ENCODE assay signal across 9 cellular contexts in the genomic region with DNA sequence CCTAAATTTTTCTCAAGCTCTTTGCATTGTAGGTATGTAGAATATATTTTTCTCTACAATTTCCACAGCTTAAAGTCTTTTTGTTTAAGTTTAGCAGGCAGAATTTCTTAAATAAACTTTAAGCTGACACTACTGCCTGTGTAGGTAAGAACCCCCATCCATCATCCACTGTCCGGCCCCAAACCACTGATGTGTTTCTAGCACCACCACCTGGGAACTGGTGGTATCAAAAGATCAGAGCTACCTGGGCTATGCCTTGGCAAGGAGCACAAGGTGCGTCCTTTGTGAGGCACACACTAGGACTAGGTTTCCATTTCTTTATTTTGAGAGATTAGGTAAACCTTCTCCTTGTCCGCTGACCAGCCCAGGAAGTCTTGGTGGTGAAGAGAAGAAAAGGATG.
A peak's percentile ranks its signal among the peaks of the same experiment; 100 is the strongest.
DNase-seq lines count a peak whose midpoint lies in the region; ATAC-seq lines count a peak whose summit lies in the region.
"Had no signal": no experiment of that assay in that cellular context is flagged by ENCODE, and none has a peak within 500 bp of the region (broad histone marks: within the 10 kb centered on the region; RNA-seq: fewer than 3 reads in every experiment).

No MANE protein-coding gene starts in this region.

- DNase-seq in NCI-H2196 (lab: John Stamatoyannopoulos, UW; ENCODE audit: unreplicated experiment) (peak; percentile 21), NCI-H2196 treated with DMSO at 0.1 percent for 48 hours (lab: John Stamatoyannopoulos, UW; ENCODE audit: unreplicated experiment) (no peak), NCI-H2107 treated with DMSO at 0.1 percent for 48 hours (lab: John Stamatoyannopoulos, UW; ENCODE audit: unreplicated experiment) (peak; percentile 41), cerebellar cortex (ENCODE audit: low spot score) (peak; percentile 8), retina (peak; percentile 11)
- no peak for DNase-seq in stimulated activated naive CD4-positive, alpha-beta T cell treated with Interleukin-2 at 50 U/mL for 16 hours (lab: John Stamatoyannopoulos, UW)
- no peak for DNase-seq in activated T-cell treated with anti-CD3 and anti-CD28 coated beads, Interleukin-2, amount 50 U/mL, for 48 hours
- DNase-seq: natural killer cell had no signal

- ATAC-seq in activated CD4-positive, CD25-positive, alpha-beta regulatory T cell treated with anti-CD3 and anti-CD28 coated beads, Interleukin-2, amount 50 U/mL, for 24 hours, result no peak

Comparison
In these comparisons a context has a peak if more than half of its experiments do, and no peak if none do; other contexts are left out.
1. DNase-seq: peak in NCI-H2196 (single experiment), NCI-H2107 treated with DMSO at 0.1 percent for 48 hours (single experiment), cerebellar cortex (single experiment) and retina (single experiment); none in NCI-H2196 treated with DMSO at 0.1 percent for 48 hours (single experiment), stimulated activated naive CD4-positive, alpha-beta T cell treated with Interleukin-2 at 50 U/mL for 16 hours (single experiment) and activated T-cell treated with anti-CD3 and anti-CD28 coated beads, Interleukin-2, amount 50 U/mL, for 48 hours (0 of 2).